ENCODE assay signal across 8 cellular contexts in genomic region chr1:6148497-6149241, GRCh38. TPM values are rescaled to one million over a fixed set of nuclear protein-coding genes. Genes with fewer than 3 reads are reported as not detected.
DNase-seq lines count a peak whose midpoint lies in the region; ATAC-seq and TF ChIP-seq lines count a peak whose summit lies in the region.

No MANE protein-coding gene starts in this region.

- H3K4me3 ChIP-seq in GM06990 (replicated peaks; ENCODE audit: low read depth, low read length) = no peak overlapping the region
- peak overlapping the region in 1 of 10 donors; percentile 14 for H3K4me3 ChIP-seq in heart right ventricle

- peaks cover 0 to 9% (median 5%) of the 10 kb centered on the region in 9 donors for H3K4me1 ChIP-seq in heart right ventricle

- DNase-seq in GM06990 (ENCODE audit: extremely low read depth, insufficient read length) (peak; percentile 56), NCI-H774 (lab: John Stamatoyannopoulos, UW) (peak; percentile 28), heart right ventricle (peak in 1 of 2 donors; percentile 48), mesenteric fat pad (ENCODE audit: low spot score) (no peak), DMS79 treated with DMSO at 0.1 percent for 48 hours (lab: John Stamatoyannopoulos, UW) (no peak)
- DNase-seq in activated T-helper 9 cell treated with anti-CD3 and anti-CD28 coated beads, Interleukin-2, amount 50 U/mL, for 16 hours (ENCODE audit: low read depth) = peak; percentile 56
- peak; percentile 60 to 65 (median 61) for DNase-seq in stimulated activated CD4-positive, alpha-beta T cell treated with anti-CD3 and anti-CD28 coated beads, Interleukin-12 subunit alpha, Interleukin-12 subunit beta, amount 100 ng/mL, for 48 hours (ENCODE audit: low read depth in 2 of 3, low spot score in 1 of 3)

- TF ChIP-seq CTCF in GM06990 (IDR thresholded peaks at IDR 0.05; ENCODE audit: insufficient read depth, low read length, poor library complexity, severe bottlenecking) = no peak
- TF ChIP-seq CTCF in heart right ventricle (IDR thresholded peaks at IDR 0.05) = no peak

- H3K27me3 ChIP-seq in GM06990 (replicated peaks; ENCODE audit: control insufficient read depth, insufficient read depth, low read length) (no peaks in the 10 kb centered on the region), heart right ventricle (peaks cover 8 to 67% (median 49%) of the 10 kb centered on the region in 7 donors)

- intact Hi-C loops in heart right ventricle (cut with DNase I) = no loop called here

- H3K27ac ChIP-seq in heart right ventricle = no peak overlapping the region

- no peaks in the 10 kb centered on the region for H3K9me3 ChIP-seq in heart right ventricle

- 3 to 4% methylated on average over 36 to 53 of the region's 53 CpGs for WGBS in heart right ventricle, 2 donors

- H3K36me3 ChIP-seq in GM06990 (ENCODE audit: control insufficient read depth, insufficient read depth, low read length) (no peaks in the 10 kb centered on the region), heart right ventricle (no peaks in the 10 kb centered on the region)

- ATAC-seq in heart right ventricle = peak in 7 of 8 donors; percentile 39 to 69 (median 54)
- no peak for ATAC-seq in HG02642 (IDR thresholded peaks at IDR 0.05; ENCODE audit: poor library complexity, unreplicated experiment)

RNA-seq across cellular contexts. Expression of gene CHD5, which starts 31.5 kb away (rescaled TPM):
- total RNA-seq in heart right ventricle (under 1 TPM; 0.02 to 0.78 (median 0.25) TPM), mesenteric fat pad (0.13 TPM)
- polyA plus RNA-seq in heart right ventricle = under 1 TPM; 0.01 to 0.07 TPM

RNA-seq across cellular contexts. Expression of gene RPL22, which starts 50.7 kb away (rescaled TPM):
- 100 to 1,000 TPM; 223 to 298 (median 273) TPM for total RNA-seq in heart right ventricle
- 100 to 1,000 TPM; 295 to 639 TPM for polyA plus RNA-seq in heart right ventricle
- total RNA-seq in mesenteric fat pad = 264 TPM

RNA-seq across cellular contexts. Expression of gene RNF207, which starts 57.2 kb away (rescaled TPM):
- total RNA-seq in heart right ventricle (100 to 1,000 TPM in 1 of 10 donors, 10 to 100 TPM in 9; 30.6 to 101 (median 67.4) TPM), mesenteric fat pad (14.7 TPM)
- 100 to 1,000 TPM in 1 of 2 donors, 10 to 100 TPM in 1; 16.2 to 183 TPM for polyA plus RNA-seq in heart right ventricle

Comparison
In these comparisons a context has a peak if more than half of its experiments do, and no peak if none do; other contexts are left out.
1. DNase-seq: peak in GM06990 (single experiment), NCI-H774 (single experiment), activated T-helper 9 cell treated with anti-CD3 and anti-CD28 coated beads, Interleukin-2, amount 50 U/mL, for 16 hours (single experiment) and stimulated activated CD4-positive, alpha-beta T cell treated with anti-CD3 and anti-CD28 coated beads, Interleukin-12 subunit alpha, Interleukin-12 subunit beta, amount 100 ng/mL, for 48 hours (3 of 3); none in mesenteric fat pad (single experiment) and DMS79 treated with DMSO at 0.1 percent for 48 hours (single experiment).